Comparison of ENCODE assay signal across 8 cellular contexts in genomic region chr22:20885557-20886323, GRCh38. TPM values are rescaled to one million over a fixed set of nuclear protein-coding genes. Genes with fewer than 3 reads are reported as not detected.
DNase-seq lines count a peak whose midpoint lies in the region; ATAC-seq and TF ChIP-seq lines count a peak whose summit lies in the region.

No MANE protein-coding gene starts in this region.

- BruUV-seq in IMR-90 (replicated peaks; lab: Mats Ljungman, UMichigan) = no TSS peak
- no TSS peak for BruUV-seq in Panc1 (replicated peaks; lab: Mats Ljungman, UMichigan)

- H3K27me3 ChIP-seq in IMR-90 (ENCODE audit: control insufficient read depth, insufficient read depth, low read length) = no peaks in the 10 kb centered on the region
- H3K27me3 ChIP-seq in Panc1 (ENCODE audit: control insufficient read depth, insufficient read depth, low read length) = no peaks in the 10 kb centered on the region

- H4K91ac ChIP-seq in IMR-90 (ENCODE audit: insufficient read depth, low read depth, low read length) = peak overlapping the region; percentile 41; the same call in 1 of the 2 replicates

- H3K9me1 ChIP-seq in IMR-90 (ENCODE audit: insufficient read depth, low read length) = no peaks in the 10 kb centered on the region

- peak; percentile 81 for DNase-seq in DMS114 treated with DMSO at 0.1 percent for 48 hours (lab: John Stamatoyannopoulos, UW; ENCODE audit: unreplicated experiment)
- peak; percentile 82 for DNase-seq in IMR-90
- DNase-seq in Panc1 (ENCODE audit: low read depth, low spot score) = peak; percentile 72
- DNase-seq in head of caudate nucleus = peak; percentile 62 to 89 (median 78)
- DNase-seq in occipital lobe (lab: John Stamatoyannopoulos, UW) = peak; percentile 50
- peak; percentile 74 for DNase-seq in type B pancreatic cell (ENCODE audit: extremely low spot score, unreplicated experiment)

- no peak overlapping the region for H3K4me3 Mint-ChIP-seq in activated naive CD8-positive, alpha-beta T cell
- peak overlapping the region; percentile 56 for H3K4me3 Mint-ChIP-seq in type B pancreatic cell

- POLR2A ChIA-PET in IMR-90 (lab: Charles Lee; ENCODE audit: unreplicated experiment) = no interaction called here
- POLR2A ChIA-PET in Panc1 (lab: Charles Lee) = interaction anchor here (1.0 kb wide), 1 partner anchor 26 kb away, joined by 3 read pairs; no protein-coding TSS in a partner anchor

- H3K4me3 ChIP-seq in IMR-90 (ENCODE audit: insufficient read depth, low read depth, low read length) (no peak overlapping the region), Panc1 (ENCODE audit: low read depth in 2 of 2, low read length in 2 of 2) (no peak overlapping the region)

- no peak overlapping the region for H3K18ac ChIP-seq in IMR-90 (ENCODE audit: low read depth, low read length)

- H3K27ac ChIP-seq in IMR-90 (ENCODE audit: insufficient read depth, low read length) = peak overlapping the region; percentile 41
- H3K27ac ChIP-seq in Panc1 (ENCODE audit: low read length) = peak overlapping the region; percentile 59

- TF ChIP-seq POLR2A in IMR-90 (IDR thresholded peaks at IDR 0.05; ENCODE audit: low read depth, low read length) = no peak; the same call in 1 of the 2 replicates

- no peak overlapping the region for H4K5ac ChIP-seq in IMR-90 (ENCODE audit: low read depth, low read length)

- no peaks in the 10 kb centered on the region for H3K9me3 Mint-ChIP-seq in activated naive CD8-positive, alpha-beta T cell (ENCODE audit: low read depth)
- H3K9me3 Mint-ChIP-seq in type B pancreatic cell = no peaks in the 10 kb centered on the region

- peak; percentile 96 for TF ChIP-seq CTCF in IMR-90 (conservative IDR thresholded peaks at IDR 0.05; ENCODE audit: low read depth, low read length)
- TF ChIP-seq CTCF in Panc1 (IDR thresholded peaks at IDR 0.05) = peak; percentile 90
- TF ChIP-seq CTCF in type B pancreatic cell (conservative IDR thresholded peaks at IDR 0.05) = peak; percentile 89

- H3K4me1 ChIP-seq in IMR-90 (ENCODE audit: control insufficient read depth, insufficient read depth, low read length) (peaks cover 5% of the 10 kb centered on the region), Panc1 (ENCODE audit: control insufficient read depth, insufficient read depth, low read length) (peaks cover 6% of the 10 kb centered on the region)

- in situ Hi-C loops in IMR-90 (cut with MboI; ENCODE audit: low sequenced_read_pairs) = no loop called here
- in situ Hi-C loops in Panc1 (cut with HindIII; ENCODE audit: low pct_unique_long_range_greater_than_20kb, low sequenced_read_pairs) = no loop called here

- H3K23ac ChIP-seq in IMR-90 (ENCODE audit: low read depth, low read length) = no peak overlapping the region

- peak overlapping the region; percentile 10; the same call in 1 of the 2 replicates for H3K9ac ChIP-seq in IMR-90 (ENCODE audit: low read depth, low read length)

- peak overlapping the region; percentile 88 for H2AFZ ChIP-seq in IMR-90 (replicated peaks; ENCODE audit: low read length, poor library complexity)

- peak overlapping the region in 1 of 2 experiments; percentile 45; a peak in 1 of 4 replicates for H4K8ac ChIP-seq in IMR-90 (ENCODE audit: low read depth in 2 of 2, low read length in 2 of 2)

- peak overlapping the region; percentile 16; the same call in 1 of the 2 replicates for H3K14ac ChIP-seq in IMR-90 (replicated peaks; ENCODE audit: low read depth, low read length)

- intact Hi-C loops in IMR-90 (cut with micrococcal nuclease) = loop anchor here (1.0 to 10.0 kb wide), 4 partner anchors 31 to 97 kb away; partner anchors contain the start of genes CRKL and LZTR1
- intact Hi-C loops in Panc1 (cut with micrococcal nuclease; ENCODE audit: unreplicated experiment) = loop anchor here (10.0 kb wide), 1 partner anchor 59 kb away; no protein-coding TSS in a partner anchor
- intact Hi-C loops in head of caudate nucleus (cut with DNase I) = no loop called here

- no peaks in the 10 kb centered on the region for H3K4me1 Mint-ChIP-seq in activated naive CD8-positive, alpha-beta T cell (ENCODE audit: low read depth)
- H3K4me1 Mint-ChIP-seq in type B pancreatic cell (ENCODE audit: unreplicated experiment) = peaks cover 14% of the 10 kb centered on the region

- peak overlapping the region; percentile 41; the same call in 1 of the 2 replicates for H2AK5ac ChIP-seq in IMR-90 (ENCODE audit: low read depth, low read length)

- H2BK20ac ChIP-seq in IMR-90 (ENCODE audit: low read depth, low read length) = no peak overlapping the region

- TF ChIP-seq RAD21 in IMR-90 (IDR thresholded peaks at IDR 0.05; ENCODE audit: low read length) = peak; percentile 96

- H3K36me3 ChIP-seq in IMR-90 (ENCODE audit: control insufficient read depth, insufficient read depth, low read length) (peaks cover 36% of the 10 kb centered on the region), Panc1 (ENCODE audit: control insufficient read depth, insufficient read depth, low read length) (no peaks in the 10 kb centered on the region; the same call in 1 of the 2 replicates)

- no peak overlapping the region for H3K4me2 ChIP-seq in IMR-90 (ENCODE audit: low read depth, low read length)

- CTCF ChIA-PET in IMR-90 (lab: Yijun Ruan, JAX) (interaction anchor here (0.6 to 2.1 kb wide), 16 partner anchors 9 to 224 kb away, joined by 3 to 14 read pairs (median 5); partner anchors contain the start of genes CRKL and THAP7), Panc1 (lab: Charles Lee) (interaction anchor here (0.5 to 1.3 kb wide), 12 partner anchors 8 to 181 kb away, joined by 3 to 7 read pairs (median 4); no protein-coding TSS in a partner anchor)

- H3K4ac ChIP-seq in IMR-90 (ENCODE audit: low read depth, low read length) = peak overlapping the region; percentile 29; the same call in 1 of the 2 replicates

- no peak overlapping the region for H2BK15ac ChIP-seq in IMR-90 (ENCODE audit: low read depth, low read length)

- peak; percentile 99 for ATAC-seq in IMR-90 (ENCODE audit: low read depth)
- ATAC-seq in Panc1 = peak; percentile 100
- ATAC-seq in HG02981 (IDR thresholded peaks at IDR 0.05; ENCODE audit: unreplicated experiment) = no peak

- peak overlapping the region; percentile 2; the same call in 1 of the 2 replicates for H2BK120ac ChIP-seq in IMR-90 (ENCODE audit: low read depth, low read length)

- peak overlapping the region; percentile 1 for H2BK5ac ChIP-seq in IMR-90 (ENCODE audit: low read depth, low read length, poor library complexity, severe bottlenecking)

- dilution Hi-C loops in IMR-90 (cut with HindIII; ENCODE audit: low sequenced_read_pairs, unreplicated experiment) = no loop called here

- no peaks in the 10 kb centered on the region for H3K9me3 ChIP-seq in IMR-90 (ENCODE audit: control insufficient read depth, insufficient read depth, low read length)
- no peaks in the 10 kb centered on the region for H3K9me3 ChIP-seq in Panc1 (ENCODE audit: control insufficient read depth, insufficient read depth, low read depth, low read length)

- H3K27me3 Mint-ChIP-seq in activated naive CD8-positive, alpha-beta T cell = no peaks in the 10 kb centered on the region
- no peaks in the 10 kb centered on the region for H3K27me3 Mint-ChIP-seq in type B pancreatic cell

- H3K27ac Mint-ChIP-seq in activated naive CD8-positive, alpha-beta T cell = peak overlapping the region; percentile 54
- H3K27ac Mint-ChIP-seq in type B pancreatic cell = peak overlapping the region; percentile 89

- peak overlapping the region; percentile 74 for H2AK9ac ChIP-seq in IMR-90 (replicated peaks; ENCODE audit: low read depth, low read length, poor library complexity)

- H4K20me1 ChIP-seq in IMR-90 (ENCODE audit: insufficient read depth, low read length) = peaks cover 8% of the 10 kb centered on the region

- no peak overlapping the region for H3K56ac ChIP-seq in IMR-90 (ENCODE audit: extremely low read depth, insufficient read depth, low read length)

- no peaks in the 10 kb centered on the region for H3K36me3 Mint-ChIP-seq in activated naive CD8-positive, alpha-beta T cell
- H3K36me3 Mint-ChIP-seq in type B pancreatic cell = peaks cover 21% of the 10 kb centered on the region

- no peaks in the 10 kb centered on the region for H3K79me1 ChIP-seq in IMR-90 (ENCODE audit: low read depth in 1 of 2, low read length in 2 of 2)

- WGBS in IMR-90 (ENCODE audit: extremely low coverage in 2 of 2, insufficient read length in 1 of 2), 2 experiments = 20% methylated on average over 2 of the region's 10 CpGs; no CpG with 5 or more reads in 1 of the 2 experiments

TF ChIP-seq in IMR-90, 13 proteins besides CTCF, POLR2A, EP300 and RAD21 (continues in another document):
- TF ChIP-seq SMC3 (IDR thresholded peaks at IDR 0.05; ENCODE audit: low read depth, low read length) (peak; percentile 89), CHD1 (IDR thresholded peaks at IDR 0.05; ENCODE audit: low read depth, low read length) (peak; percentile 82; the same call in 1 of the 2 replicates), MAFK (IDR thresholded peaks at IDR 0.05; ENCODE audit: low read depth, low read length) (peak; percentile 45), MXI1 (IDR thresholded peaks at IDR 0.05; ENCODE audit: borderline replicate concordance, low read depth, low read length) (no peak)

RNA-seq across cellular contexts. Expression of gene SNAP29, which starts 26.9 kb away (rescaled TPM):
- 10.6 and 12.5 TPM in 2 replicates for total RNA-seq in IMR-90 (2012; rRNA removed)
- 29.5 and 30.0 TPM in 2 replicates for polyA plus RNA-seq in IMR-90 (2012; rRNA removed)
- 11.1 and 11.3 TPM in 2 replicates for polyA plus RNA-seq in IMR-90 (2012; cell fraction: cytosol; rRNA removed)
- polyA plus RNA-seq in IMR-90 (2012; cell fraction: nucleus; rRNA removed; ENCODE audit: low replicate concordance) = 3.2 and 13.2 TPM in 2 replicates
- total RNA-seq in Panc1 (2021; ENCODE audit: unreplicated experiment) = 24.5 TPM
- 29.0 TPM for polyA plus RNA-seq in Panc1 (2012; ENCODE audit: insufficient read length)
- total RNA-seq in occipital lobe = 6.1 TPM
- total RNA-seq in type B pancreatic cell (ENCODE audit: low replicate concordance) = 19.0 and 20.4 TPM in 2 replicates

RNA-seq across cellular contexts. Expression of gene PI4KA, which starts 27.1 kb away (rescaled TPM):
- total RNA-seq in IMR-90 (2012; rRNA removed) (16.8 and 18.6 TPM in 2 replicates), Panc1 (2021; ENCODE audit: unreplicated experiment) (54.3 TPM), occipital lobe (41.6 TPM), type B pancreatic cell (ENCODE audit: low replicate concordance) (119 and 120 TPM in 2 replicates)
- 35.5 and 39.3 TPM in 2 replicates for polyA plus RNA-seq in IMR-90 (2012; rRNA removed)
- 20.8 and 29.0 TPM in 2 replicates for polyA plus RNA-seq in IMR-90 (2012; cell fraction: cytosol; rRNA removed)
- 65.8 and 113 TPM in 2 replicates for polyA plus RNA-seq in IMR-90 (2012; cell fraction: nucleus; rRNA removed; ENCODE audit: low replicate concordance)
- 58.3 TPM for polyA plus RNA-seq in Panc1 (2012; ENCODE audit: insufficient read length)

RNA-seq across cellular contexts. Expression of gene CRKL, which starts 31.5 kb away (rescaled TPM):
- 35.5 and 35.8 TPM in 2 replicates for total RNA-seq in IMR-90 (2012; rRNA removed)
- 18.7 and 20.6 TPM in 2 replicates for polyA plus RNA-seq in IMR-90 (2012; rRNA removed)
- 10.2 and 12.1 TPM in 2 replicates for polyA plus RNA-seq in IMR-90 (2012; cell fraction: cytosol; rRNA removed)
- polyA plus RNA-seq in IMR-90 (2012; cell fraction: nucleus; rRNA removed; ENCODE audit: low replicate concordance) = 8.6 and 11.6 TPM in 2 replicates
- 59.4 TPM for total RNA-seq in Panc1 (2021; ENCODE audit: unreplicated experiment)
- 24.6 TPM for polyA plus RNA-seq in Panc1 (2012; ENCODE audit: insufficient read length)
- total RNA-seq in occipital lobe = 58.3 TPM
- total RNA-seq in type B pancreatic cell (ENCODE audit: low replicate concordance) = 64.9 and 78.1 TPM in 2 replicates
